In the genomic region with DNA sequence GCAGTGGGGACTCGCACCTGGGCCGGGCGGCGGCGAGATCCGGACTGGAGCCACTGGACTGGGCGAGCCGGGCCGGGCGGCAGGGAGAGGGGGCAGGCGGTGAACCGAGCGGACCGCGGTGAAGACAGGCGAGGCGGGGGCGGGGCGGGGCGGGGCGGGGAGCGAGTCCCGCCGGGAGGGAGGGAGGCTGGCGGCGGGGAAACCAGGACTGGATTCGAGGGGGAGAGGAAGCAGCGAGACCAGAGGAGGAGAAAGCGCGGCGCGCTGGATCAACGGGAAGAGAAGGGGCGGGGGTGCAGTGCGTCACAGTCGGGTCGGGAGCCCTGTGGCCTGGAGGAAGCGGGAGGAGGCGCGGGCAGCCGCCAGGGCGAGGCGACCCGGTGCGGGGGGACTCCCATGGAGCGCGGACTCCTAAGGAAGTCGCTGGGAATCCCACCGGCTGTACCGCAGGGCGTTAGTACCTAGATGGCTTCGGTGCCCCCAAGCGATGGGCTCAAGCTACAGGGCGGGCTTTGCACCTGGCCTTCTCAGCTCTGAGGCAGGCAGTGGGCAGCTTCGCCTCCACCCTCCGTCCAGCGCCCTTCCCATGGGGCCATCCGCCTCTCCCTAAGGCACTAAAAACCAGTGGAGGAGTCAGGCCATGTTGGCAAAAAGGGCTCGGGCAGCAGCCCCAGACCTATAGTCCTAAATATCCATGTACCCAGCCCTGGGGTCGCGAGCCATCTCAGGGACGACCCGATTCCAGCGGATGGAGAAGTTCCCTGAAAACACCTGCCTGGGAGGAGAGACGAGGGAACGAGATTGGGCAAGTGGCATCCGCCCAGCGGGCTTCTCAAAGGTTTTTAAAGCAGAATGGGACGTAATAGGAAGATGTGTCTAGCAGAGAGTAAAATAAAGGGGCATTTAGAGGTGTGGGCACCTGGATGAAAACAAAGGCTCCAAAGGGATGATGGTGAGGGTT, we compare ENCODE assay signal across 8 cellular contexts. TPM values are rescaled to one million over a fixed set of nuclear protein-coding genes. Genes with fewer than 3 reads are reported as not detected.
DNase-seq lines count a peak whose midpoint lies in the region; ATAC-seq and TF ChIP-seq lines count a peak whose summit lies in the region.

A gene (minus strand): TSS at position 126 of the 961 bp plus-strand sequence. CDS start 233 bp downstream, outside the sequence.

- no peak within 1 kb of the TSS for H3K27ac Mint-ChIP-seq in activated CD8-positive, alpha-beta memory T cell treated with anti-CD3 and anti-CD28 coated beads, Interleukin-2, amount 10 ng/mL, durations not matched to agents 7 days and 5 days
- no peak within 1 kb of the TSS for H3K27ac Mint-ChIP-seq in natural killer cell treated with Interleukin-12 subunit alpha and Interleukin-12 subunit beta and Interleukin-15 and Interleukin-18, amount 100 ng/mL, for 72 hours

- CTCF ChIA-PET in activated CD8-positive, alpha-beta memory T cell treated with anti-CD3 and anti-CD28 coated beads, Interleukin-2, amount 10 ng/mL, durations not matched to agents 7 days and 5 days (lab: Charles Lee) = no interaction called here

- DNase-seq in activated CD8-positive, alpha-beta memory T cell treated with anti-CD3 and anti-CD28 coated beads, Interleukin-2, amount 10 ng/mL, durations not matched to agents 7 days and 5 days = no peak
- DNase-seq in activated CD8-positive, alpha-beta memory T cell treated with anti-CD3 and anti-CD28 coated beads, Interleukin-2, amount 50 U/mL, for 4 hours = no peak
- DNase-seq in NCI-H2081 treated with DMSO at 0.1 percent for 48 hours (lab: John Stamatoyannopoulos, UW) (peak; percentile 63), foreskin fibroblast (peak; percentile 52 to 80), NCI-H226 (no peak)
- DNase-seq in activated CD4-positive, alpha-beta T cell treated with anti-CD3 and anti-CD28 coated beads, Interleukin-2, amount 50 U/mL, for 48 hours = peak; percentile 27 to 36
- DNase-seq in natural killer cell treated with Interleukin-12 subunit alpha and Interleukin-12 subunit beta and Interleukin-15 and Interleukin-18, amount 100 ng/mL, for 72 hours (ENCODE audit: low spot score) = peak; percentile 54

- no peak for TF ChIP-seq CTCF in foreskin fibroblast (IDR thresholded peaks at IDR 0.05; ENCODE audit: low read depth, low read length)

- H3K27me3 Mint-ChIP-seq in activated CD8-positive, alpha-beta memory T cell treated with anti-CD3 and anti-CD28 coated beads, Interleukin-2, amount 10 ng/mL, durations not matched to agents 7 days and 5 days = peaks cover 37% of the 10 kb centered on the region
- peaks cover 17% of the 10 kb centered on the region in 2 donors for H3K27me3 Mint-ChIP-seq in natural killer cell treated with Interleukin-12 subunit alpha and Interleukin-12 subunit beta and Interleukin-15 and Interleukin-18, amount 100 ng/mL, for 72 hours

- H3K36me3 Mint-ChIP-seq in activated CD8-positive, alpha-beta memory T cell treated with anti-CD3 and anti-CD28 coated beads, Interleukin-2, amount 10 ng/mL, durations not matched to agents 7 days and 5 days = no peaks in the 10 kb centered on the region
- H3K36me3 Mint-ChIP-seq in natural killer cell treated with Interleukin-12 subunit alpha and Interleukin-12 subunit beta and Interleukin-15 and Interleukin-18, amount 100 ng/mL, for 72 hours = no peaks in the 10 kb centered on the region

- ATAC-seq in activated CD8-positive, alpha-beta memory T cell treated with anti-CD3 and anti-CD28 coated beads, Interleukin-2, amount 10 ng/mL, durations not matched to agents 7 days and 5 days = no peak
- ATAC-seq in natural killer cell treated with Interleukin-12 subunit alpha and Interleukin-12 subunit beta and Interleukin-15 and Interleukin-18, amount 100 ng/mL, for 72 hours = no peak
- no peak for ATAC-seq in GM21390 (IDR thresholded peaks at IDR 0.05; ENCODE audit: unreplicated experiment)

- H3K4me3 Mint-ChIP-seq in activated CD8-positive, alpha-beta memory T cell treated with anti-CD3 and anti-CD28 coated beads, Interleukin-2, amount 10 ng/mL, durations not matched to agents 7 days and 5 days = peak within 1 kb of the TSS; percentile 32
- H3K4me3 Mint-ChIP-seq in natural killer cell treated with Interleukin-12 subunit alpha and Interleukin-12 subunit beta and Interleukin-15 and Interleukin-18, amount 100 ng/mL, for 72 hours = peak within 1 kb of the TSS; percentile 9

- H3K4me3 ChIP-seq in foreskin fibroblast (ENCODE audit: low read depth in 1 of 2, low read length in 2 of 2) = peak within 1 kb of the TSS; percentile 41 to 44

- H3K4me1 Mint-ChIP-seq in activated CD8-positive, alpha-beta memory T cell treated with anti-CD3 and anti-CD28 coated beads, Interleukin-2, amount 10 ng/mL, durations not matched to agents 7 days and 5 days = peaks cover 32% of the 10 kb centered on the region
- peaks cover 27 to 30% of the 10 kb centered on the region in 2 donors for H3K4me1 Mint-ChIP-seq in natural killer cell treated with Interleukin-12 subunit alpha and Interleukin-12 subunit beta and Interleukin-15 and Interleukin-18, amount 100 ng/mL, for 72 hours (ENCODE audit: low read depth in 2 of 2)

- no peaks in the 10 kb centered on the region for H3K9me3 Mint-ChIP-seq in activated CD8-positive, alpha-beta memory T cell treated with anti-CD3 and anti-CD28 coated beads, Interleukin-2, amount 10 ng/mL, durations not matched to agents 7 days and 5 days (ENCODE audit: low read depth)
- H3K9me3 Mint-ChIP-seq in natural killer cell treated with Interleukin-12 subunit alpha and Interleukin-12 subunit beta and Interleukin-15 and Interleukin-18, amount 100 ng/mL, for 72 hours = no peaks in the 10 kb centered on the region

RNA-seq across cellular contexts. Expression of the gene that starts here (rescaled TPM):
- not detected for total RNA-seq in activated CD8-positive, alpha-beta memory T cell treated with anti-CD3 and anti-CD28 coated beads, Interleukin-2, amount 10 ng/mL, durations not matched to agents 7 days and 5 days
- total RNA-seq in natural killer cell treated with Interleukin-12 subunit alpha and Interleukin-12 subunit beta and Interleukin-15 and Interleukin-18, amount 100 ng/mL, for 72 hours = under 1 TPM; 0.14 to 0.31 TPM

Comparison
In these comparisons a context has a peak if more than half of its experiments do, and no peak if none do; other contexts are left out.
1. Peak in DNase-seq in natural killer cell treated with Interleukin-12 subunit alpha and Interleukin-12 subunit beta and Interleukin-15 and Interleukin-18, amount 100 ng/mL, for 72 hours; RNA of the gene not detected or under 1 TPM.
2. DNase-seq: peak in NCI-H2081 treated with DMSO at 0.1 percent for 48 hours (single experiment), activated CD4-positive, alpha-beta T cell treated with anti-CD3 and anti-CD28 coated beads, Interleukin-2, amount 50 U/mL, for 48 hours (2 of 2) and foreskin fibroblast (2 of 2); none in activated CD8-positive, alpha-beta memory T cell treated with anti-CD3 and anti-CD28 coated beads, Interleukin-2, amount 10 ng/mL, durations not matched to agents 7 days and 5 days (single experiment), activated CD8-positive, alpha-beta memory T cell treated with anti-CD3 and anti-CD28 coated beads, Interleukin-2, amount 50 U/mL, for 4 hours (single experiment) and NCI-H226 (single experiment).